ENCODE assay signal across 19 cellular contexts in genomic region chr14:97719043-97719442, GRCh38.
DNase-seq lines count a peak whose midpoint lies in the region; ATAC-seq lines count a peak whose summit lies in the region.
"Had no signal": no experiment of that assay in that cellular context is flagged by ENCODE, and none has a peak within 500 bp of the region (broad histone marks: within the 10 kb centered on the region; RNA-seq: fewer than 3 reads in every experiment).

No MANE protein-coding gene starts in this region.

- POLR2A ChIA-PET in activated CD4-positive, alpha-beta T cell treated with anti-CD3 and anti-CD28 coated beads, Interleukin-2, amount 10 ng/mL, durations not matched to agents 7 days and 5 days (lab: Charles Lee): no interaction called here
- POLR2A ChIA-PET in CD8-positive, alpha-beta memory T cell (lab: Charles Lee): no interaction called here

- H3K36me3 Mint-ChIP-seq in activated CD4-positive, alpha-beta T cell treated with anti-CD3 and anti-CD28 coated beads, Interleukin-2, amount 10 ng/mL, durations not matched to agents 7 days and 5 days (ENCODE audit: low read depth): peaks cover 20% of the 10 kb centered on the region
- peaks cover 8% of the 10 kb centered on the region for H3K36me3 Mint-ChIP-seq in CD4-positive, CD25-positive, alpha-beta regulatory T cell
- H3K36me3 Mint-ChIP-seq in CD8-positive, alpha-beta memory T cell: peaks cover 3 to 9% (median 5%) of the 10 kb centered on the region in 3 donors
- H3K36me3 Mint-ChIP-seq in central memory CD8-positive, alpha-beta T cell (ENCODE audit: insufficient read depth): peaks cover 2% of the 10 kb centered on the region

- H3K4me3 Mint-ChIP-seq in activated CD4-positive, alpha-beta T cell treated with anti-CD3 and anti-CD28 coated beads, Interleukin-2, amount 10 ng/mL, durations not matched to agents 7 days and 5 days: no peak overlapping the region
- peak overlapping the region in 2 of 4 donors; percentile 8 to 39 for H3K4me3 Mint-ChIP-seq in CD4-positive, CD25-positive, alpha-beta regulatory T cell
- H3K4me3 Mint-ChIP-seq in CD8-positive, alpha-beta memory T cell: no peak overlapping the region
- no peak overlapping the region for H3K4me3 Mint-ChIP-seq in central memory CD8-positive, alpha-beta T cell
- H3K4me3 Mint-ChIP-seq: HFFc6 had no signal

- peak overlapping the region; percentile 57 for H3K27ac Mint-ChIP-seq in activated CD4-positive, alpha-beta T cell treated with anti-CD3 and anti-CD28 coated beads, Interleukin-2, amount 10 ng/mL, durations not matched to agents 7 days and 5 days
- H3K27ac Mint-ChIP-seq in CD4-positive, CD25-positive, alpha-beta regulatory T cell: peak overlapping the region; percentile 13 to 95 (median 60)
- H3K27ac Mint-ChIP-seq in CD8-positive, alpha-beta memory T cell: peak overlapping the region in 5 of 8 donors; percentile 3 to 65 (median 23)
- peak overlapping the region; percentile 77 for H3K27ac Mint-ChIP-seq in central memory CD8-positive, alpha-beta T cell (ENCODE audit: low read depth)
- H3K27ac Mint-ChIP-seq: HFFc6 had no signal

- H3K4me1 ChIP-seq in CD4-positive, CD25-positive, alpha-beta regulatory T cell (ENCODE audit: control insufficient read depth, insufficient read depth, low read length, poor library complexity, severe bottlenecking): peaks cover 38% of the 10 kb centered on the region
- peaks cover 48% of the 10 kb centered on the region for H3K4me1 ChIP-seq in CD8-positive, alpha-beta memory T cell (ENCODE audit: insufficient read depth, low read length)
- H3K4me1 ChIP-seq: A549 had no signal

- intact Hi-C loops in Right ventricle myocardium inferior (cut with DNase I): no loop called here

- DNase-seq in activated CD4-positive, alpha-beta T cell treated with anti-CD3 and anti-CD28 coated beads, Interleukin-2, amount 10 ng/mL, durations not matched to agents 7 days and 5 days: no peak
- DNase-seq in activated CD4-positive, alpha-beta T cell treated with anti-CD3 and anti-CD28 coated beads, Interleukin-2, amount 50 U/mL, for 1 hour: no peak
- DNase-seq in CD4-positive, CD25-positive, alpha-beta regulatory T cell: peak in 1 of 3 donors; percentile 41
- DNase-seq in CD8-positive, alpha-beta memory T cell: no peak
- DNase-seq in central memory CD8-positive, alpha-beta T cell (ENCODE audit: low spot score in 2 of 2): no peak
- no peak for DNase-seq in Right ventricle myocardium inferior (ENCODE audit: missing footprints)
- DNase-seq: DMS79, H7, HFFc6, KG1, NCI-H1417, NCI-H187 treated with DMSO at 0.1 percent for 48 hours, NCI-H226, NCI-H524, NCI-H82, SHP77 treated with DMSO at 0.1 percent for 48 hours had no signal

- H3K9me3 ChIP-seq in CD4-positive, CD25-positive, alpha-beta regulatory T cell (ENCODE audit: control insufficient read depth in 2 of 2, low read length in 2 of 2): no peaks in the 10 kb centered on the region
- H3K9me3 ChIP-seq in CD8-positive, alpha-beta memory T cell (ENCODE audit: low read length): no peaks in the 10 kb centered on the region

- ATAC-seq in CD4-positive, CD25-positive, alpha-beta regulatory T cell (ENCODE audit: low read depth in 2 of 2): peak; percentile 22 to 44
- ATAC-seq in central memory CD8-positive, alpha-beta T cell (replicated peaks; ENCODE audit: extremely low read depth, poor library complexity, severe bottlenecking): no peak
- ATAC-seq in Right ventricle myocardium inferior (no peak), GM18502 (IDR thresholded peaks at IDR 0.05; ENCODE audit: poor library complexity, unreplicated experiment) (no peak), GM21737 (IDR thresholded peaks at IDR 0.05; ENCODE audit: unreplicated experiment) (no peak)
- ATAC-seq: A549 had no signal

- H3K36me3 ChIP-seq in CD4-positive, CD25-positive, alpha-beta regulatory T cell (ENCODE audit: control insufficient read depth, insufficient read depth, low read length): no peaks in the 10 kb centered on the region
- no peaks in the 10 kb centered on the region for H3K36me3 ChIP-seq in CD8-positive, alpha-beta memory T cell (ENCODE audit: insufficient read depth, low read length)

- H3K4me1 Mint-ChIP-seq in activated CD4-positive, alpha-beta T cell treated with anti-CD3 and anti-CD28 coated beads, Interleukin-2, amount 10 ng/mL, durations not matched to agents 7 days and 5 days: peaks cover 55% of the 10 kb centered on the region
- peaks cover 26 to 59% (median 45%) of the 10 kb centered on the region in 4 donors for H3K4me1 Mint-ChIP-seq in CD4-positive, CD25-positive, alpha-beta regulatory T cell
- H3K4me1 Mint-ChIP-seq in CD8-positive, alpha-beta memory T cell: peaks cover 47 to 67% (median 49%) of the 10 kb centered on the region in 3 donors
- H3K4me1 Mint-ChIP-seq in central memory CD8-positive, alpha-beta T cell: peaks cover 53% of the 10 kb centered on the region

- CTCF ChIA-PET in activated CD4-positive, alpha-beta T cell treated with anti-CD3 and anti-CD28 coated beads, Interleukin-2, amount 10 ng/mL, durations not matched to agents 7 days and 5 days (lab: Charles Lee): interaction anchor here (1.1 to 1.3 kb wide), 3 partner anchors 10 to 115 kb away, joined by 3 to 4 read pairs (median 3); no protein-coding TSS in a partner anchor
- CTCF ChIA-PET in CD8-positive, alpha-beta memory T cell (lab: Charles Lee): no interaction called here

- H3K4me3 ChIP-seq in CD4-positive, CD25-positive, alpha-beta regulatory T cell (ENCODE audit: low read depth, low read length): peak overlapping the region; percentile 5
- H3K4me3 ChIP-seq in CD8-positive, alpha-beta memory T cell (ENCODE audit: low read length): no peak overlapping the region
- H3K4me3 ChIP-seq: A549 had no signal

- H3K9me3 Mint-ChIP-seq in activated CD4-positive, alpha-beta T cell treated with anti-CD3 and anti-CD28 coated beads, Interleukin-2, amount 10 ng/mL, durations not matched to agents 7 days and 5 days: peaks cover 8% of the 10 kb centered on the region
- peaks cover 0 to 2% (median 0%) of the 10 kb centered on the region in 7 donors for H3K9me3 Mint-ChIP-seq in CD4-positive, CD25-positive, alpha-beta regulatory T cell
- no peaks in the 10 kb centered on the region for H3K9me3 Mint-ChIP-seq in CD8-positive, alpha-beta memory T cell
- H3K9me3 Mint-ChIP-seq in central memory CD8-positive, alpha-beta T cell: no peaks in the 10 kb centered on the region

- no peaks in the 10 kb centered on the region for H3K27me3 Mint-ChIP-seq in activated CD4-positive, alpha-beta T cell treated with anti-CD3 and anti-CD28 coated beads, Interleukin-2, amount 10 ng/mL, durations not matched to agents 7 days and 5 days
- H3K27me3 Mint-ChIP-seq in CD4-positive, CD25-positive, alpha-beta regulatory T cell: peaks cover 5% of the 10 kb centered on the region
- no peaks in the 10 kb centered on the region for H3K27me3 Mint-ChIP-seq in CD8-positive, alpha-beta memory T cell
- no peaks in the 10 kb centered on the region for H3K27me3 Mint-ChIP-seq in central memory CD8-positive, alpha-beta T cell

- H3K27ac ChIP-seq in CD4-positive, CD25-positive, alpha-beta regulatory T cell (ENCODE audit: insufficient read depth, low read length, poor library complexity, severe bottlenecking): peak overlapping the region; percentile 52
- no peak overlapping the region for H3K27ac ChIP-seq in CD8-positive, alpha-beta memory T cell (ENCODE audit: low read depth, low read length)
- H3K27ac ChIP-seq: A549 had no signal

- no peaks in the 10 kb centered on the region for H3K27me3 ChIP-seq in CD4-positive, CD25-positive, alpha-beta regulatory T cell (ENCODE audit: control insufficient read depth, insufficient read depth, low read length)
- H3K27me3 ChIP-seq in CD8-positive, alpha-beta memory T cell (ENCODE audit: insufficient read depth, low read length, poor library complexity, severe bottlenecking): no peaks in the 10 kb centered on the region

Comparison
In these comparisons a context has a peak if more than half of its experiments do, and no peak if none do; other contexts are left out.
1. H3K27ac Mint-ChIP-seq: peak in every context shown above with its lines; median percentile 77 in central memory CD8-positive, alpha-beta T cell; 60 in CD4-positive, CD25-positive, alpha-beta regulatory T cell; 57 in activated CD4-positive, alpha-beta T cell treated with anti-CD3 and anti-CD28 coated beads, Interleukin-2, amount 10 ng/mL, durations not matched to agents 7 days and 5 days; 23 in CD8-positive, alpha-beta memory T cell.
2. ATAC-seq: peak in CD4-positive, CD25-positive, alpha-beta regulatory T cell (2 of 2); none in central memory CD8-positive, alpha-beta T cell (single experiment), Right ventricle myocardium inferior (single experiment), GM18502 (single experiment) and GM21737 (single experiment).